ENCODE assay signal across 21 cellular contexts in genomic region chr2:157785866-157786662, GRCh38.
DNase-seq lines count a peak whose midpoint lies in the region; ATAC-seq, FAIRE-seq and TF ChIP-seq lines count a peak whose summit lies in the region.
"Had no signal": no experiment of that assay in that cellular context is flagged by ENCODE, and none has a peak within 500 bp of the region (broad histone marks: within the 10 kb centered on the region; RNA-seq: fewer than 3 reads in every experiment).

No MANE protein-coding gene starts in this region.

- H3K4me3 Mint-ChIP-seq in Calu3 (ENCODE audit: low read depth, unreplicated experiment) = no peak overlapping the region
- H3K4me3 Mint-ChIP-seq in chondrocyte (ENCODE audit: unreplicated experiment) = no peak overlapping the region
- no peak overlapping the region for H3K4me3 Mint-ChIP-seq in activated CD4-positive, alpha-beta T cell treated with anti-CD3 and anti-CD28 coated beads for 36 hours
- H3K4me3 Mint-ChIP-seq: activated CD4-positive, alpha-beta T cell treated with anti-CD3 and anti-CD28 coated beads, Interleukin-2, amount 10 ng/mL, durations not matched to agents 7 days and 5 days; activated T-cell treated with anti-CD3 and anti-CD28 coated beads, Interleukin-2, amount 50 U/mL, for 72 hours; naive thymus-derived CD4-positive, alpha-beta T cell; stimulated activated memory B cell treated with anti-CD40 and anti-IgM and Interleukin-4, amounts not matched to agents 10 μg/mL and 1 μg/mL and 100 μg/mL, for 72 hours; T-helper 1 cell treated with Interleukin-12 subunit alpha and Interleukin-12 subunit beta and Interleukin-4 antibody, amounts not matched to agents 30 μg/mL and 1 μg/mL, for 36 hours had no signal

- intact Hi-C loops in Calu3 (cut with micrococcal nuclease; ENCODE audit: unreplicated experiment) = loop anchor here (2.0 kb wide), 1 partner anchor 53 kb away; no protein-coding TSS in a partner anchor
- intact Hi-C loops in activated CD4-positive, alpha-beta T cell treated with anti-CD3 and anti-CD28 coated beads for 36 hours (cut with DNase I, micrococcal nuclease) = loop anchor here in 1 of 2 experiments (2.0 kb wide), 1 partner anchor 91 kb away; the partner anchor contains the start of gene ACVR1

- BruUV-seq in Calu3 (replicated peaks; lab: Mats Ljungman, UMichigan) = no TSS peak

- POLR2A ChIA-PET in GM10248 (lab: Yijun Ruan, JAX) = no interaction called here
- POLR2A ChIA-PET in activated CD4-positive, alpha-beta T cell treated with anti-CD3 and anti-CD28 coated beads for 36 hours (lab: Charles Lee) = no interaction called here

- CTCF ChIA-PET in Calu3 (lab: Charles Lee) (interaction anchor here (1.9 kb wide), 1 partner anchor 39 kb away, joined by 4 read pairs; no protein-coding TSS in a partner anchor), GM10248 (lab: Yijun Ruan, JAX) (no interaction called here)
- CTCF ChIA-PET in activated CD4-positive, alpha-beta T cell treated with anti-CD3 and anti-CD28 coated beads for 36 hours (lab: Charles Lee) = interaction anchor here (0.7 to 0.9 kb wide), 2 partner anchors 81 to 187 kb away, joined by 3 read pairs; no protein-coding TSS in a partner anchor

- H3K9me3 ChIP-seq in small intestine (ENCODE audit: control insufficient read depth, low read depth) = no peaks in the 10 kb centered on the region
- H3K9me3 ChIP-seq: BLaER1, upper lobe of right lung had no signal

- no peak for FAIRE-seq in RCC 7860 (lab: Jason Lieb, UNC)
- no peak for FAIRE-seq in small intestine (lab: Jason Lieb, UNC)
- FAIRE-seq: G401.6, HepG2 had no signal

- H3K9me3 Mint-ChIP-seq in Calu3 (ENCODE audit: low read depth, unreplicated experiment) (no peaks in the 10 kb centered on the region), chondrocyte (ENCODE audit: low read depth) (no peaks in the 10 kb centered on the region)
- no peaks in the 10 kb centered on the region for H3K9me3 Mint-ChIP-seq in activated CD4-positive, alpha-beta T cell treated with anti-CD3 and anti-CD28 coated beads for 36 hours (ENCODE audit: low read depth)
- H3K9me3 Mint-ChIP-seq: activated CD4-positive, alpha-beta T cell treated with anti-CD3 and anti-CD28 coated beads, Interleukin-2, amount 10 ng/mL, durations not matched to agents 7 days and 5 days; activated T-cell treated with anti-CD3 and anti-CD28 coated beads, Interleukin-2, amount 50 U/mL, for 72 hours; naive thymus-derived CD4-positive, alpha-beta T cell; stimulated activated memory B cell treated with anti-CD40 and anti-IgM and Interleukin-4, amounts not matched to agents 10 μg/mL and 1 μg/mL and 100 μg/mL, for 72 hours; T-helper 1 cell treated with Interleukin-12 subunit alpha and Interleukin-12 subunit beta and Interleukin-4 antibody, amounts not matched to agents 30 μg/mL and 1 μg/mL, for 36 hours had no signal

- TF ChIP-seq CTCF in Calu3 (IDR thresholded peaks at IDR 0.05; ENCODE audit: unreplicated experiment) (no peak), chondrocyte (IDR thresholded peaks at IDR 0.05) (no peak), GM10248 (IDR thresholded peaks at IDR 0.05; ENCODE audit: control extremely low read depth, extremely low read depth, low read depth, missing control alignments) (no peak)

- WGBS in small intestine, 3 donors = 91 to 97% (median 93%) methylated on average over 6 of the region's 6 CpGs

- no peak overlapping the region for H3K27ac ChIP-seq in small intestine (ENCODE audit: low read depth in 1 of 2, low read length in 1 of 2)
- H3K27ac ChIP-seq: BLaER1, upper lobe of right lung had no signal

- H3K4me3 ChIP-seq in small intestine (ENCODE audit: low read depth in 1 of 2, low read length in 2 of 2) = no peak overlapping the region
- H3K4me3 ChIP-seq: BLaER1, upper lobe of right lung had no signal

- DNase-seq in Calu3 = no peak
- DNase-seq in M059J (ENCODE audit: low read depth) = peak; percentile 28
- DNase-seq in chondrocyte (ENCODE audit: low spot score) = no peak
- DNase-seq in myocyte (ENCODE audit: low read depth) = peak; percentile 24
- no peak for DNase-seq in RCC 7860 (ENCODE audit: low spot score)
- DNase-seq in small intestine = no peak
- DNase-seq in GM10248 (ENCODE audit: extremely low spot score) = no peak
- DNase-seq in activated CD4-positive, alpha-beta T cell treated with anti-CD3 and anti-CD28 coated beads for 36 hours = no peak
- DNase-seq: activated CD4-positive, alpha-beta T cell treated with anti-CD3 and anti-CD28 coated beads, Interleukin-2, amount 10 ng/mL, durations not matched to agents 7 days and 5 days; activated T-cell treated with anti-CD3 and anti-CD28 coated beads, Interleukin-2, amount 50 U/mL, for 72 hours; anterior cingulate cortex; head of caudate nucleus; left cardiac atrium; naive thymus-derived CD4-positive, alpha-beta T cell; stimulated activated CD4-positive, alpha-beta T cell treated with anti-CD3 and anti-CD28 coated beads, Interleukin-4, amount 100 ng/mL, for 4 hours; upper lobe of right lung had no signal

- H3K36me3 Mint-ChIP-seq in Calu3 (ENCODE audit: insufficient read depth, unreplicated experiment) (peaks cover 9% of the 10 kb centered on the region), chondrocyte (ENCODE audit: low read depth) (peaks cover 4% of the 10 kb centered on the region)
- peaks cover 5% of the 10 kb centered on the region for H3K36me3 Mint-ChIP-seq in activated CD4-positive, alpha-beta T cell treated with anti-CD3 and anti-CD28 coated beads for 36 hours (ENCODE audit: low read depth)
- H3K36me3 Mint-ChIP-seq: stimulated activated memory B cell treated with anti-CD40 and anti-IgM and Interleukin-4, amounts not matched to agents 10 μg/mL and 1 μg/mL and 100 μg/mL, for 72 hours had no signal

- no peaks in the 10 kb centered on the region for H3K27me3 ChIP-seq in small intestine (ENCODE audit: control insufficient read depth in 2 of 2, insufficient read depth in 2 of 2, low read length in 2 of 2)
- H3K27me3 ChIP-seq: BLaER1, upper lobe of right lung had no signal

- ATAC-seq in activated CD4-positive, alpha-beta T cell treated with anti-CD3 and anti-CD28 coated beads for 36 hours = no peak
- ATAC-seq: activated T-cell treated with anti-CD3 and anti-CD28 coated beads, Interleukin-2, amount 50 U/mL, for 72 hours; HepG2; naive thymus-derived CD4-positive, alpha-beta T cell; stimulated activated memory B cell treated with anti-CD40 and anti-IgM and Interleukin-4, amounts not matched to agents 10 μg/mL and 1 μg/mL and 100 μg/mL, for 72 hours; upper lobe of right lung had no signal

- H3K36me3 ChIP-seq in small intestine (ENCODE audit: control insufficient read depth in 2 of 2, insufficient read depth in 2 of 2, low read length in 2 of 2) = no peaks in the 10 kb centered on the region
- H3K36me3 ChIP-seq: BLaER1, upper lobe of right lung had no signal

- H3K27ac Mint-ChIP-seq in Calu3 (ENCODE audit: unreplicated experiment) (peak overlapping the region; percentile 31), chondrocyte (ENCODE audit: unreplicated experiment) (peak overlapping the region; percentile 55)
- H3K27ac Mint-ChIP-seq in activated CD4-positive, alpha-beta T cell treated with anti-CD3 and anti-CD28 coated beads for 36 hours = no peak overlapping the region
- H3K27ac Mint-ChIP-seq: activated CD4-positive, alpha-beta T cell treated with anti-CD3 and anti-CD28 coated beads, Interleukin-2, amount 10 ng/mL, durations not matched to agents 7 days and 5 days; activated T-cell treated with anti-CD3 and anti-CD28 coated beads, Interleukin-2, amount 50 U/mL, for 72 hours; stimulated activated memory B cell treated with anti-CD40 and anti-IgM and Interleukin-4, amounts not matched to agents 10 μg/mL and 1 μg/mL and 100 μg/mL, for 72 hours; T-helper 1 cell treated with Interleukin-12 subunit alpha and Interleukin-12 subunit beta and Interleukin-4 antibody, amounts not matched to agents 30 μg/mL and 1 μg/mL, for 36 hours had no signal

- no peaks in the 10 kb centered on the region for H3K27me3 Mint-ChIP-seq in Calu3 (ENCODE audit: unreplicated experiment)
- no peaks in the 10 kb centered on the region for H3K27me3 Mint-ChIP-seq in chondrocyte (ENCODE audit: low read depth)
- H3K27me3 Mint-ChIP-seq in activated CD4-positive, alpha-beta T cell treated with anti-CD3 and anti-CD28 coated beads for 36 hours = no peaks in the 10 kb centered on the region
- H3K27me3 Mint-ChIP-seq: activated CD4-positive, alpha-beta T cell treated with anti-CD3 and anti-CD28 coated beads, Interleukin-2, amount 10 ng/mL, durations not matched to agents 7 days and 5 days; naive thymus-derived CD4-positive, alpha-beta T cell; stimulated activated memory B cell treated with anti-CD40 and anti-IgM and Interleukin-4, amounts not matched to agents 10 μg/mL and 1 μg/mL and 100 μg/mL, for 72 hours had no signal

- peaks cover 15 to 42% of the 10 kb centered on the region in 2 donors for H3K4me1 ChIP-seq in small intestine (ENCODE audit: control insufficient read depth in 2 of 2, insufficient read depth in 1 of 2, low read depth in 1 of 2, low read length in 1 of 2)

- H3K4me1 Mint-ChIP-seq in Calu3 (ENCODE audit: low read depth, unreplicated experiment) (peaks cover 72% of the 10 kb centered on the region), chondrocyte (ENCODE audit: low read depth) (peaks cover 88% of the 10 kb centered on the region)
- H3K4me1 Mint-ChIP-seq in activated CD4-positive, alpha-beta T cell treated with anti-CD3 and anti-CD28 coated beads for 36 hours = peaks cover 58% of the 10 kb centered on the region

Comparison
In these comparisons a context has a peak if more than half of its experiments do, and no peak if none do; other contexts are left out.
1. DNase-seq: peak in M059J (single experiment) and myocyte (single experiment); none in Calu3 (single experiment), chondrocyte (single experiment), RCC 7860 (single experiment), small intestine (single experiment), GM10248 (single experiment) and activated CD4-positive, alpha-beta T cell treated with anti-CD3 and anti-CD28 coated beads for 36 hours (single experiment).